In genomic region chr16:68231384-68232136, GRCh38 we compare ENCODE assay signal across 18 cellular contexts. TPM values are rescaled to one million over a fixed set of nuclear protein-coding genes. Genes with fewer than 3 reads are reported as not detected.
DNase-seq lines count a peak whose midpoint lies in the region; ATAC-seq lines count a peak whose summit lies in the region.
"Had no signal": no experiment of that assay in that cellular context is flagged by ENCODE, and none has a peak within 500 bp of the region (broad histone marks: within the 10 kb centered on the region; RNA-seq: fewer than 3 reads in every experiment).

No MANE protein-coding gene starts in this region.

- no peaks in the 10 kb centered on the region for H3K9me3 Mint-ChIP-seq in stimulated activated naive CD8-positive, alpha-beta T cell treated with anti-CD3 and anti-CD28 coated beads, Interleukin-15, Interleukin-2, amounts not matched to agents 100 ng/mL and 50 ng/mL, for 24 hours
- H3K9me3 Mint-ChIP-seq in stimulated activated naive CD8-positive, alpha-beta T cell treated with anti-CD3 and anti-CD28 coated beads, Interleukin-15, amount 100 ng/mL, for 72 hours: no peaks in the 10 kb centered on the region
- H3K9me3 Mint-ChIP-seq in naive thymus-derived CD8-positive, alpha-beta T cell: peaks cover 0 to 2% (median 0%) of the 10 kb centered on the region in 9 donors
- H3K9me3 Mint-ChIP-seq: CD4-positive, CD25-positive, alpha-beta regulatory T cell had no signal

- no peaks in the 10 kb centered on the region for H3K27me3 Mint-ChIP-seq in stimulated activated naive CD8-positive, alpha-beta T cell treated with anti-CD3 and anti-CD28 coated beads, Interleukin-15, Interleukin-2, amounts not matched to agents 100 ng/mL and 50 ng/mL, for 24 hours
- H3K27me3 Mint-ChIP-seq in stimulated activated naive CD8-positive, alpha-beta T cell treated with anti-CD3 and anti-CD28 coated beads, Interleukin-15, amount 100 ng/mL, for 72 hours: no peaks in the 10 kb centered on the region
- H3K27me3 Mint-ChIP-seq in naive thymus-derived CD8-positive, alpha-beta T cell: no peaks in the 10 kb centered on the region
- H3K27me3 Mint-ChIP-seq: B cell; CD4-positive, CD25-positive, alpha-beta regulatory T cell had no signal

- no peak for ATAC-seq in activated CD4-positive, CD25-positive, alpha-beta regulatory T cell treated with anti-CD3 and anti-CD28 coated beads, Interleukin-2, amount 50 U/mL, for 24 hours
- no peak for ATAC-seq in stimulated activated naive CD8-positive, alpha-beta T cell treated with anti-CD3 and anti-CD28 coated beads, Interleukin-15, amount 100 ng/mL, for 72 hours
- no peak for ATAC-seq in naive thymus-derived CD8-positive, alpha-beta T cell
- ATAC-seq in HG03039 (IDR thresholded peaks at IDR 0.05; ENCODE audit: unreplicated experiment): no peak

- DNase-seq in activated CD4-positive, CD25-positive, alpha-beta regulatory T cell treated with anti-CD3 and anti-CD28 coated beads, Interleukin-2, amount 50 U/mL, for 72 hours: peak; percentile 27
- DNase-seq in stimulated activated naive CD8-positive, alpha-beta T cell treated with anti-CD3 and anti-CD28 coated beads, Interleukin-15, amount 100 ng/mL, for 72 hours: no peak
- DNase-seq in naive thymus-derived CD8-positive, alpha-beta T cell: no peak
- DNase-seq in NCI-H2227 (lab: John Stamatoyannopoulos, UW; ENCODE audit: unreplicated experiment): no peak
- DNase-seq in GM19238 (ENCODE audit: insufficient read length, low spot score): no peak
- DNase-seq: CD4-positive, CD25-positive, alpha-beta regulatory T cell; EL; HCEC 1CT; NCI-H1048; NCI-H1436 treated with DMSO at 0.1 percent for 48 hours; NCI-H2029 treated with DMSO at 0.1 percent for 48 hours; NCI-H2171 treated with DMSO at 0.1 percent for 48 hours; NCI-H748 treated with DMSO at 0.1 percent for 48 hours; OCI-M1 had no signal

- POLR2A ChIA-PET in naive thymus-derived CD8-positive, alpha-beta T cell (lab: Charles Lee): no interaction called here

- H3K4me3 Mint-ChIP-seq in stimulated activated naive CD8-positive, alpha-beta T cell treated with anti-CD3 and anti-CD28 coated beads, Interleukin-15, Interleukin-2, amounts not matched to agents 100 ng/mL and 50 ng/mL, for 24 hours: no peak overlapping the region
- no peak overlapping the region for H3K4me3 Mint-ChIP-seq in stimulated activated naive CD8-positive, alpha-beta T cell treated with anti-CD3 and anti-CD28 coated beads, Interleukin-15, amount 100 ng/mL, for 72 hours
- no peak overlapping the region for H3K4me3 Mint-ChIP-seq in naive thymus-derived CD8-positive, alpha-beta T cell
- H3K4me3 Mint-ChIP-seq: B cell had no signal

- H3K4me1 Mint-ChIP-seq in stimulated activated naive CD8-positive, alpha-beta T cell treated with anti-CD3 and anti-CD28 coated beads, Interleukin-15, Interleukin-2, amounts not matched to agents 100 ng/mL and 50 ng/mL, for 24 hours (ENCODE audit: low read depth): peaks cover 45% of the 10 kb centered on the region
- peaks cover 71% of the 10 kb centered on the region for H3K4me1 Mint-ChIP-seq in stimulated activated naive CD8-positive, alpha-beta T cell treated with anti-CD3 and anti-CD28 coated beads, Interleukin-15, amount 100 ng/mL, for 72 hours
- peaks cover 17 to 42% (median 38%) of the 10 kb centered on the region in 4 donors for H3K4me1 Mint-ChIP-seq in naive thymus-derived CD8-positive, alpha-beta T cell

- H3K27ac Mint-ChIP-seq in stimulated activated naive CD8-positive, alpha-beta T cell treated with anti-CD3 and anti-CD28 coated beads, Interleukin-15, Interleukin-2, amounts not matched to agents 100 ng/mL and 50 ng/mL, for 24 hours: peak overlapping the region; percentile 21
- H3K27ac Mint-ChIP-seq in stimulated activated naive CD8-positive, alpha-beta T cell treated with anti-CD3 and anti-CD28 coated beads, Interleukin-15, amount 100 ng/mL, for 72 hours: peak overlapping the region in 1 of 2 donors; percentile 86
- H3K27ac Mint-ChIP-seq in naive thymus-derived CD8-positive, alpha-beta T cell: peak overlapping the region in 6 of 10 donors; percentile 8 to 86 (median 40)
- H3K27ac Mint-ChIP-seq: B cell; CD4-positive, CD25-positive, alpha-beta regulatory T cell had no signal

- H3K36me3 Mint-ChIP-seq in stimulated activated naive CD8-positive, alpha-beta T cell treated with anti-CD3 and anti-CD28 coated beads, Interleukin-15, Interleukin-2, amounts not matched to agents 100 ng/mL and 50 ng/mL, for 24 hours (ENCODE audit: low read depth): peaks cover 20% of the 10 kb centered on the region
- H3K36me3 Mint-ChIP-seq in naive thymus-derived CD8-positive, alpha-beta T cell: peaks cover 0 to 19% (median 0%) of the 10 kb centered on the region in 3 donors

RNA-seq across cellular contexts. Expression of gene ESRP2, which starts 4.4 kb away (rescaled TPM):
- under 1 TPM; 0.22 to 0.36 TPM for total RNA-seq in naive thymus-derived CD8-positive, alpha-beta T cell
- under 1 TPM in 1 of 3 donors, not detected in 2; 0.64 TPM for polyA plus RNA-seq in naive thymus-derived CD8-positive, alpha-beta T cell
- total RNA-seq: B cell; CD4-positive, CD25-positive, alpha-beta regulatory T cell had no signal

RNA-seq across cellular contexts. Expression of gene PLA2G15, which starts 13.6 kb away (rescaled TPM):
- 1 to 10 TPM; 6.3 to 8.0 TPM for total RNA-seq in naive thymus-derived CD8-positive, alpha-beta T cell
- polyA plus RNA-seq in naive thymus-derived CD8-positive, alpha-beta T cell: 1 to 10 TPM; 2.4 to 9.6 (median 4.6) TPM

RNA-seq across cellular contexts. Expression of gene SLC7A6, which starts 32.8 kb away (rescaled TPM):
- 100 to 1,000 TPM; 211 to 228 TPM for total RNA-seq in naive thymus-derived CD8-positive, alpha-beta T cell
- polyA plus RNA-seq in naive thymus-derived CD8-positive, alpha-beta T cell: 10 to 100 TPM; 14.3 to 20.2 (median 19.2) TPM
